30 cellular contexts compared by ENCODE assay signal in the genomic region with DNA sequence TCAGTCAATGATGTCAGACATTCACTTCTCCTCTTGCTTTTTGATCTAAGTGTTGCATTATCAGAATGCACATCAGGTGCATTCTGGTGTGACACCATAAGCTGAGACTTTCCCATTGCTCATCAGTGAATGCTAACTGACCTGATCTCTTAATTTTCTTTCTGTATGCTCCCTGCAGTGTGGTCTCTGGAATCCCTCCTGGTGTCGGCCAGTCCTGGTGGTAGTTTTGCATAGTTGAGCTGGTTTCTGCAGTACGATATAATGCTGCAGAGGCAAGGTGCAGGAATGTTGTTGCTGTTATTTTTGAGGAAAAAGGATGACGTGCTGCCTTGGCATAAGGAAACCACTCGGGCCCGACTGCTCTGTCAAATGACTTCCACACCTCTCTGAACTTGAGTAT. TPM values are rescaled to one million over a fixed set of nuclear protein-coding genes. Genes with fewer than 3 reads are reported as not detected.
DNase-seq lines count a peak whose midpoint lies in the region; ATAC-seq, FAIRE-seq and TF ChIP-seq lines count a peak whose summit lies in the region.
"Had no signal": no experiment of that assay in that cellular context is flagged by ENCODE, and none has a peak within 500 bp of the region (broad histone marks: within the 10 kb centered on the region; RNA-seq: fewer than 3 reads in every experiment).

No MANE protein-coding gene starts in this region.

- H3K9ac ChIP-seq in endothelial cell of umbilical vein (replicated peaks; ENCODE audit: extremely low read depth, insufficient read depth, low read length), result no peak overlapping the region
- H3K9ac ChIP-seq: BLaER1 treated with 17β-estradiol and CSF1 and Interleukin-3, amounts not matched to agents 10 nM and 100 nM had no signal

- H3K9me1 ChIP-seq in endothelial cell of umbilical vein (replicated peaks; ENCODE audit: control insufficient read depth, extremely low read depth, insufficient read depth, low read length), result no peaks in the 10 kb centered on the region

- H3K4me2 ChIP-seq in endothelial cell of umbilical vein (ENCODE audit: insufficient read depth, low read length) (no peak overlapping the region), osteoblast (ENCODE audit: insufficient read depth, low read length) (peak overlapping the region; percentile 39), PC-9 (no peak overlapping the region)

- no peaks in the 10 kb centered on the region for H3K9me2 ChIP-seq in PC-9 (ENCODE audit: insufficient read depth)

- no TSS peak for BruUV-seq in Panc1 (replicated peaks; lab: Mats Ljungman, UMichigan)
- no TSS peak for BruUV-seq in endothelial cell of umbilical vein (replicated peaks; lab: Mats Ljungman, UMichigan)
- no TSS peak for BruUV-seq in PC-9 (replicated peaks; lab: Mats Ljungman, UMichigan)

- H3K4me3 ChIP-seq in Panc1 (ENCODE audit: low read depth in 2 of 2, low read length in 2 of 2), result no peak overlapping the region
- no peak overlapping the region for H3K4me3 ChIP-seq in endothelial cell of umbilical vein (replicated peaks in 1 of 3; ENCODE audit: insufficient read depth in 1 of 3, low read depth in 1 of 3, low read length in 3 of 3)
- no peak overlapping the region for H3K4me3 ChIP-seq in osteoblast (ENCODE audit: insufficient read depth, low read length)
- no peak overlapping the region for H3K4me3 ChIP-seq in PC-9
- H3K4me3 ChIP-seq: BLaER1 treated with 17β-estradiol and CSF1 and Interleukin-3, amounts not matched to agents 10 nM and 100 nM; heart right ventricle; K562; psoas muscle had no signal

- no peak for FAIRE-seq in endothelial cell of umbilical vein (lab: Jason Lieb, UNC)
- FAIRE-seq: colon, K562, kidney had no signal

- in situ Hi-C loops in Panc1 (cut with HindIII; ENCODE audit: low pct_unique_long_range_greater_than_20kb, low sequenced_read_pairs), result no loop called here

- H4K20me1 ChIP-seq in endothelial cell of umbilical vein (replicated peaks; ENCODE audit: control insufficient read depth, extremely low read depth, insufficient read depth, low read length) (no peaks in the 10 kb centered on the region), osteoblast (ENCODE audit: insufficient read depth, low read length) (no peaks in the 10 kb centered on the region), PC-9 (ENCODE audit: insufficient read depth) (no peaks in the 10 kb centered on the region)

- H3F3A ChIP-seq in PC-9 (ENCODE audit: insufficient read depth, low read depth), result no peaks in the 10 kb centered on the region; the same call in 1 of the 2 replicates

- H2AFZ ChIP-seq in endothelial cell of umbilical vein (ENCODE audit: low read depth, low read length), result no peak overlapping the region
- H2AFZ ChIP-seq in osteoblast (ENCODE audit: low read length), result peak overlapping the region; percentile 17
- H2AFZ ChIP-seq in PC-9, result no peak overlapping the region

- H3K27ac ChIP-seq in Panc1 (ENCODE audit: low read length) (no peak overlapping the region), endothelial cell of umbilical vein (ENCODE audit: insufficient read depth, low read depth, low read length) (no peak overlapping the region), osteoblast (ENCODE audit: low read depth, low read length) (peak overlapping the region; percentile 27), PC-9 (no peak overlapping the region)
- H3K27ac ChIP-seq: BLaER1 treated with 17β-estradiol and CSF1 and Interleukin-3, amounts not matched to agents 10 nM and 100 nM; heart right ventricle; psoas muscle had no signal

- POLR2A ChIA-PET in Panc1 (lab: Charles Lee) (interaction anchor here (0.5 kb wide), 1 partner anchor 354 kb away, joined by 3 read pairs; no protein-coding TSS in a partner anchor), endothelial cell of umbilical vein (lab: Charles Lee) (interaction anchor here (0.6 to 1.2 kb wide), 2 partner anchors 10 to 269 kb away, joined by 3 to 6 read pairs; no protein-coding TSS in a partner anchor), PC-9 (lab: Charles Lee; ENCODE audit: unreplicated experiment) (interaction anchor here (0.6 kb wide), 1 partner anchor 535 kb away, joined by 12 read pairs; no protein-coding TSS in a partner anchor)

- no peak for TF ChIP-seq CTCF in Panc1 (IDR thresholded peaks at IDR 0.05)
- no peak for TF ChIP-seq CTCF in endothelial cell of umbilical vein (IDR thresholded peaks at IDR 0.05; ENCODE audit: extremely low read depth in 1 of 2, insufficient read depth in 1 of 2, low read depth in 1 of 2, low read length in 2 of 2)
- TF ChIP-seq CTCF in osteoblast (IDR thresholded peaks at IDR 0.05; ENCODE audit: extremely low read depth, low read depth, low read length), result no peak
- TF ChIP-seq CTCF in PC-9 (conservative IDR thresholded peaks at IDR 0.05), result no peak

- intact Hi-C loops in Panc1 (cut with micrococcal nuclease; ENCODE audit: unreplicated experiment), result no loop called here
- intact Hi-C loops in endothelial cell of umbilical vein (cut with micrococcal nuclease), result no loop called here
- intact Hi-C loops in PC-9 (cut with micrococcal nuclease; ENCODE audit: unreplicated experiment), result no loop called here

- H3K27me3 ChIP-seq in Panc1 (ENCODE audit: control insufficient read depth, insufficient read depth, low read length), result no peaks in the 10 kb centered on the region
- no peaks in the 10 kb centered on the region for H3K27me3 ChIP-seq in endothelial cell of umbilical vein (ENCODE audit: control insufficient read depth in 2 of 2, insufficient read depth in 2 of 2, low read length in 2 of 2)
- H3K27me3 ChIP-seq in osteoblast (ENCODE audit: insufficient read depth, low read length), result no peaks in the 10 kb centered on the region
- H3K27me3 ChIP-seq in PC-9 (ENCODE audit: insufficient read depth, low read depth), result no peaks in the 10 kb centered on the region
- H3K27me3 ChIP-seq: BLaER1 treated with 17β-estradiol and CSF1 and Interleukin-3, amounts not matched to agents 10 nM and 100 nM; heart right ventricle had no signal

- no peak for ATAC-seq in Panc1
- ATAC-seq: heart right ventricle; K562; naive thymus-derived CD8-positive, alpha-beta T cell; psoas muscle; stimulated activated memory B cell treated with anti-CD40 and anti-IgM and Interleukin-4, amounts not matched to agents 10 μg/mL and 1 μg/mL and 100 μg/mL, for 72 hours had no signal

- dilution Hi-C loops in endothelial cell of umbilical vein (cut with MboI; ENCODE audit: extremely low pct_ligation_motif_present, low sequenced_read_pairs), result no loop called here

- H3K79me2 ChIP-seq in endothelial cell of umbilical vein (ENCODE audit: control insufficient read depth, insufficient read depth, low read length) (peaks cover 18% of the 10 kb centered on the region), osteoblast (ENCODE audit: insufficient read depth, low read length) (peaks cover 30% of the 10 kb centered on the region), PC-9 (ENCODE audit: low read depth) (no peaks in the 10 kb centered on the region)

- peak; percentile 37 for DNase-seq in ELR (ENCODE audit: low read depth)
- peak; percentile 13 for DNase-seq in Panc1 (ENCODE audit: low read depth, low spot score)
- peak; percentile 12 for DNase-seq in endothelial cell of umbilical vein (ENCODE audit: low read depth, low spot score)
- DNase-seq in osteoblast (ENCODE audit: insufficient read length, low spot score, missing footprints), result no peak
- no peak for DNase-seq in PC-9
- DNase-seq in HPDE6-E6E7 (ENCODE audit: extremely low spot score), result no peak
- DNase-seq in DMS79 treated with DMSO at 0.1 percent for 48 hours (lab: John Stamatoyannopoulos, UW), result no peak
- no peak for DNase-seq in NCI-H2171 treated with DMSO at 0.1 percent for 48 hours (lab: John Stamatoyannopoulos, UW)
- DNase-seq: activated CD4-positive, alpha-beta T cell treated with anti-CD3 and anti-CD28 coated beads, Interleukin-2, amount 50 U/mL, for 48 hours; activated CD4-positive, CD25-positive, alpha-beta regulatory T cell; activated gamma-delta T cell treated with Interleukin-2 at 50 U/mL for 16 hours; activated T-cell treated with anti-CD3 and anti-CD28 coated beads, Interleukin-2, amount 50 U/mL, for 48 hours; Caco-2; DMS79; effector CD8-positive, alpha-beta T cell; heart right ventricle; kidney; naive thymus-derived CD8-positive, alpha-beta T cell; NCI-H1048; NCI-H446; NCI-H748 treated with DMSO at 0.1 percent for 48 hours; nucleus accumbens; psoas muscle; RPMI8226; substantia nigra; T-helper 1 cell had no signal

- TF ChIP-seq POLR2A in endothelial cell of umbilical vein (IDR thresholded peaks at IDR 0.05; ENCODE audit: low read depth, low read length), result no peak

- CTCF ChIA-PET in Panc1 (lab: Charles Lee), result no interaction called here
- CTCF ChIA-PET in endothelial cell of umbilical vein (lab: Charles Lee), result interaction anchor here (0.6 to 1.9 kb wide), 3 partner anchors 9 to 203 kb away, joined by 3 to 9 read pairs (median 3); no protein-coding TSS in a partner anchor
- CTCF ChIA-PET in PC-9 (lab: Charles Lee), result no interaction called here

- H3K4me1 ChIP-seq in Panc1 (ENCODE audit: control insufficient read depth, insufficient read depth, low read length) (no peaks in the 10 kb centered on the region), endothelial cell of umbilical vein (ENCODE audit: control insufficient read depth, extremely low read depth, insufficient read depth, low read length) (peaks cover 10% of the 10 kb centered on the region), osteoblast (ENCODE audit: insufficient read depth, low read length) (peaks cover 11% of the 10 kb centered on the region), PC-9 (replicated peaks; ENCODE audit: insufficient read depth) (no peaks in the 10 kb centered on the region)
- H3K4me1 ChIP-seq: Caco-2, heart right ventricle, psoas muscle had no signal

- no peaks in the 10 kb centered on the region for H3K9me3 ChIP-seq in Panc1 (ENCODE audit: control insufficient read depth, insufficient read depth, low read depth, low read length)
- no peaks in the 10 kb centered on the region for H3K9me3 ChIP-seq in endothelial cell of umbilical vein (replicated peaks; ENCODE audit: control insufficient read depth, insufficient read depth, low read length)
- H3K9me3 ChIP-seq in osteoblast (ENCODE audit: low read depth, low read length), result no peaks in the 10 kb centered on the region
- H3K9me3 ChIP-seq in PC-9 (ENCODE audit: insufficient read depth, low read depth), result no peaks in the 10 kb centered on the region
- H3K9me3 ChIP-seq: BLaER1 treated with 17β-estradiol and CSF1 and Interleukin-3, amounts not matched to agents 10 nM and 100 nM; Caco-2; heart right ventricle; psoas muscle had no signal

- H3K36me3 ChIP-seq in Panc1 (ENCODE audit: control insufficient read depth, insufficient read depth, low read length) (no peaks in the 10 kb centered on the region), endothelial cell of umbilical vein (ENCODE audit: control insufficient read depth in 2 of 2, extremely low read depth in 1 of 2, insufficient read depth in 2 of 2, low read length in 2 of 2) (no peaks in the 10 kb centered on the region), osteoblast (ENCODE audit: insufficient read depth, low read length) (no peaks in the 10 kb centered on the region), PC-9 (ENCODE audit: low read depth) (no peaks in the 10 kb centered on the region)

RNA-seq across cellular contexts. Expression of gene SRP54, which starts 11.0 kb away (rescaled TPM):
- 53.2 TPM for total RNA-seq in Panc1 (2021; ENCODE audit: unreplicated experiment)
- polyA plus RNA-seq in Panc1 (2012; ENCODE audit: insufficient read length), result 34.5 TPM
- total RNA-seq in endothelial cell of umbilical vein, result 60.7 and 63.7 TPM in 2 replicates
- polyA plus RNA-seq in endothelial cell of umbilical vein, result 22.6 and 32.8 TPM in 2 replicates
- polyA plus RNA-seq in endothelial cell of umbilical vein (2011; cell fraction: cytosol; rRNA removed), result 34.3 and 35.3 TPM in 2 replicates
- polyA plus RNA-seq in endothelial cell of umbilical vein (2011; cell fraction: nucleus; rRNA removed), result 55.0 and 62.7 TPM in 2 replicates
- polyA plus RNA-seq in endothelial cell of umbilical vein (2012), result 50.2 and 69.1 TPM in 2 replicates
- polyA minus RNA-seq in endothelial cell of umbilical vein, result 25.2 and 25.3 TPM in 2 replicates
- 23.9 TPM for polyA minus RNA-seq in endothelial cell of umbilical vein (2011; cell fraction: cytosol; rRNA and poly(A)+ RNA removed)
- 40.1 and 43.4 TPM in 2 replicates for polyA minus RNA-seq in endothelial cell of umbilical vein (2011; cell fraction: nucleus; rRNA and poly(A)+ RNA removed)
- total RNA-seq in osteoblast, result 66.6 and 72.0 TPM in 2 replicates
- 34.0 and 44.5 TPM in 2 replicates for total RNA-seq in PC-9 (2021)

Comparison
In these comparisons a context has a peak if more than half of its experiments do, and no peak if none do; other contexts are left out.
1. DNase-seq: peak in ELR (single experiment), Panc1 (single experiment) and endothelial cell of umbilical vein (single experiment); none in osteoblast (single experiment), PC-9 (0 of 2), HPDE6-E6E7 (single experiment), DMS79 treated with DMSO at 0.1 percent for 48 hours (single experiment) and NCI-H2171 treated with DMSO at 0.1 percent for 48 hours (single experiment).